In genomic region chr19:14363203-14364097, GRCh38 we compare ENCODE assay signal across 7 cellular contexts. TPM values are rescaled to one million over a fixed set of nuclear protein-coding genes. Genes with fewer than 3 reads are reported as not detected.
A peak's percentile ranks its signal among the peaks of the same experiment; 100 is the strongest.
DNase-seq lines count a peak whose midpoint lies in the region; ATAC-seq and TF ChIP-seq lines count a peak whose summit lies in the region.

No MANE protein-coding gene starts in this region.

- peak overlapping the region; percentile 86 for H3K4me3 Mint-ChIP-seq in activated naive CD8-positive, alpha-beta T cell

- no peaks in the 10 kb centered on the region for H3K9me3 ChIP-seq in OCI-LY7 (ENCODE audit: low read length)
- no peaks in the 10 kb centered on the region for H3K9me3 ChIP-seq in right atrium auricular region

- H3K36me3 ChIP-seq in OCI-LY7 (ENCODE audit: insufficient read depth, low read length), result no peaks in the 10 kb centered on the region
- no peaks in the 10 kb centered on the region for H3K36me3 ChIP-seq in right atrium auricular region

- DNase-seq in GM13976 (ENCODE audit: low spot score) (peak; percentile 65), OCI-LY7 (ENCODE audit: low spot score) (no peak), right atrium auricular region (ENCODE audit: low spot score) (peak; percentile 67), retina (peak; percentile 73), COR-L47 (lab: John Stamatoyannopoulos, UW) (no peak)

- BruUV-seq in OCI-LY7 (replicated peaks; lab: Mats Ljungman, UMichigan), result no TSS peak

- no peaks in the 10 kb centered on the region for H3K9me3 Mint-ChIP-seq in activated naive CD8-positive, alpha-beta T cell (ENCODE audit: low read depth)

- H3K4me3 ChIP-seq in OCI-LY7 (ENCODE audit: low read depth, low read length, poor library complexity, severe bottlenecking), result no peak overlapping the region
- H3K4me3 ChIP-seq in right atrium auricular region, result peak overlapping the region in 1 of 2 donors; percentile 38

- peak overlapping the region; percentile 92 for H3K27ac Mint-ChIP-seq in activated naive CD8-positive, alpha-beta T cell

- POLR2A ChIA-PET in OCI-LY7 (lab: Charles Lee), result interaction anchor here (0.7 to 1.5 kb wide), 4 partner anchors 15 to 57 kb away, joined by 3 to 5 read pairs (median 3); partner anchors contain the start of gene ADGRE5

- H3K36me3 Mint-ChIP-seq in activated naive CD8-positive, alpha-beta T cell, result peaks cover 2% of the 10 kb centered on the region

- H3K27me3 ChIP-seq in right atrium auricular region, result no peaks in the 10 kb centered on the region

- in situ Hi-C loops in GM13976 (cut with MboI; ENCODE audit: low sequenced_read_pairs, unreplicated experiment), result no loop called here

- H3K79me2 ChIP-seq in OCI-LY7 (ENCODE audit: insufficient read depth, low read depth, low read length), result no peaks in the 10 kb centered on the region

- H3K27ac ChIP-seq in OCI-LY7 (ENCODE audit: low read depth, low read length, poor library complexity, severe bottlenecking), result no peak overlapping the region
- H3K27ac ChIP-seq in right atrium auricular region, result peak overlapping the region; percentile 68

- H3K9me2 ChIP-seq in OCI-LY7 (ENCODE audit: insufficient read depth, low read length), result no peaks in the 10 kb centered on the region

- H3K27me3 Mint-ChIP-seq in activated naive CD8-positive, alpha-beta T cell, result no peaks in the 10 kb centered on the region

- peaks cover 24% of the 10 kb centered on the region for H3K4me1 ChIP-seq in OCI-LY7 (ENCODE audit: insufficient read depth, low read length, poor library complexity, severe bottlenecking)
- peaks cover 0 to 15% of the 10 kb centered on the region in 2 donors for H3K4me1 ChIP-seq in right atrium auricular region

- CTCF ChIA-PET in OCI-LY7 (lab: Charles Lee; ENCODE audit: unreplicated experiment), result no interaction called here

- intact Hi-C loops in OCI-LY7 (cut with micrococcal nuclease; ENCODE audit: unreplicated experiment), result loop anchor here (10.0 kb wide), 1 partner anchor 121 kb away; no protein-coding TSS in a partner anchor

- peak overlapping the region; percentile 7; the same call in 1 of the 2 replicates for H2AFZ ChIP-seq in OCI-LY7 (ENCODE audit: low read length)

- no peaks in the 10 kb centered on the region for H4K20me1 ChIP-seq in OCI-LY7 (ENCODE audit: insufficient read depth, low read length)

- ATAC-seq in GM19324 (IDR thresholded peaks at IDR 0.05; ENCODE audit: low FRiP score, unreplicated experiment), result no peak

- peaks cover 49% of the 10 kb centered on the region for H3K4me1 Mint-ChIP-seq in activated naive CD8-positive, alpha-beta T cell (ENCODE audit: low read depth)

- TF ChIP-seq CTCF in GM13976 (IDR thresholded peaks at IDR 0.05; ENCODE audit: borderline replicate concordance, control extremely low read depth, extremely low read depth, insufficient read depth, missing control alignments) (no peak), OCI-LY7 (conservative IDR thresholded peaks at IDR 0.05; ENCODE audit: low read length) (no peak), right atrium auricular region (IDR thresholded peaks at IDR 0.05) (no peak)

- H3K4me2 ChIP-seq in OCI-LY7 (ENCODE audit: low read length), result peak overlapping the region; percentile 42

RNA-seq across cellular contexts. Expression of gene ADGRE5, which starts 17.8 kb away (rescaled TPM):
- 12.5 and 13.8 TPM in 2 replicates for total RNA-seq in OCI-LY7 (2014; rRNA removed; shearing (Covaris generic))
- total RNA-seq in OCI-LY7 (2022), result 47.5 and 48.7 TPM in 2 replicates
- 10 to 100 TPM; 33.9 to 37.3 TPM for total RNA-seq in right atrium auricular region

RNA-seq across cellular contexts. Expression of gene DDX39A, which starts 55.7 kb away (rescaled TPM):
- 425 and 474 TPM in 2 replicates for total RNA-seq in OCI-LY7 (2014; rRNA removed; shearing (Covaris generic))
- 294 and 316 TPM in 2 replicates for total RNA-seq in OCI-LY7 (2022)
- total RNA-seq in right atrium auricular region, result 10 to 100 TPM; 25.5 to 29.8 TPM

Comparison
In these comparisons a context has a peak if more than half of its experiments do, and no peak if none do; other contexts are left out.
1. DNase-seq: peak in GM13976 (single experiment), right atrium auricular region (single experiment) and retina (single experiment); none in OCI-LY7 (single experiment) and COR-L47 (single experiment).
2. RNA of gene DDX39A, which starts 55.7 kb away (total RNA-seq): 294 to 474 TPM in OCI-LY7; 25.5 to 29.8 TPM in right atrium auricular region; every median in the first group is over 4 times any median in the second.